ENCODE assay signal across 10 cellular contexts in the genomic region with DNA sequence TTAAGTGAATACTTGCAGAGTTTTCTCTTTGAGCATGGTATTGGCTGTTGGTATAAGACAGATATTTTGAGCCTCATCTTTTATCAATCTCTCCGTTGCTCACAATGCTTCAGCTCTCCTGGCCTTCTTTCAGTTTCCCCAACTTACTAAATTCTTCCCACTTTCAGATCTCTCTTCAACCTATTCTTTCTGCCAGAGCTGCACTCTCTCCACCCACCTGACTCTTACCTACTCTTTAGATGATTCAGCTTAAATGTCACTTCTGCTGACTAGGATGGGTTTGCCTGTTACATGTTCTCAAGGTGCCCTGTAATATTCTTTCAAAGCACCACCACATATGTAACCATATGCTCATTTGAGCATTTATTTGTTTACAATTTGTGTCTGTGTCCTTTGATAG. TPM values are rescaled to one million over a fixed set of nuclear protein-coding genes. Genes with fewer than 3 reads are reported as not detected.
DNase-seq lines count a peak whose midpoint lies in the region; TF ChIP-seq lines count a peak whose summit lies in the region.
"Had no signal": no experiment of that assay in that cellular context is flagged by ENCODE, and none has a peak within 500 bp of the region (broad histone marks: within the 10 kb centered on the region; RNA-seq: fewer than 3 reads in every experiment).

No MANE protein-coding gene starts in this region.

- peaks cover 50% of the 10 kb centered on the region for H3K4me1 Mint-ChIP-seq in brain

- DNase-seq in AG04449 (ENCODE audit: low read depth, low spot score) (no peak), GM03348 (ENCODE audit: low spot score) (no peak), hepatic stellate cell (ENCODE audit: low spot score) (no peak), SW 1271 (lab: John Stamatoyannopoulos, UW) (no peak)
- DNase-seq: central memory CD4-positive, alpha-beta T cell; NCI-H2107; SHP77 treated with DMSO at 0.1 percent for 48 hours; stimulated activated CD4-positive, alpha-beta T cell treated with anti-CD3 and anti-CD28 coated beads, Interleukin-1b, Interleukin-23, amount 100 ng/mL, for 48 hours had no signal

- no peaks in the 10 kb centered on the region for H3K9me3 ChIP-seq in HUES64 (ENCODE audit: insufficient read depth, low read depth, low read length)

- H3K36me3 ChIP-seq in HUES64 (ENCODE audit: insufficient read depth, low read length) = peaks cover 44% of the 10 kb centered on the region

- TF ChIP-seq CTCF in AG04449 (IDR thresholded peaks at IDR 0.05; ENCODE audit: insufficient read depth, low read length, missing control alignments) (no peak), brain (conservative IDR thresholded peaks at IDR 0.05) (no peak)

- peaks cover 10% of the 10 kb centered on the region for H3K27me3 Mint-ChIP-seq in brain

- H3K9me3 Mint-ChIP-seq in brain = peaks cover 0 to 8% (median 0%) of the 10 kb centered on the region in 5 experiments

- H3K4me1 ChIP-seq in HUES64 (ENCODE audit: insufficient read depth, low read length) = peaks cover 5% of the 10 kb centered on the region

- H3K27me3 ChIP-seq in HUES64 (ENCODE audit: insufficient read depth, low read length) = no peaks in the 10 kb centered on the region

- POLR2A ChIA-PET in AG04449 (lab: Yijun Ruan, JAX) = no interaction called here

- H3K4me3 ChIP-seq in AG04449 (ENCODE audit: low read depth, low read length) = 0 out of 2 replicates have a peak overlapping the region, but pooled peaks have one; percentile 1
- H3K4me3 ChIP-seq in HUES64 (ENCODE audit: low read length) = peak overlapping the region; percentile 96; the same call in 1 of the 2 replicates

- H3K27ac ChIP-seq in HUES64 (ENCODE audit: low read depth, low read length) = no peak overlapping the region

- peak overlapping the region; percentile 91 to 99 (median 98) for H3K4me3 Mint-ChIP-seq in brain

- WGBS in HUES64 = 94% methylated on average over 1 of the region's 1 CpG

- CTCF ChIA-PET in AG04449 (lab: Yijun Ruan, JAX) = interaction anchor here (0.6 to 2.1 kb wide), 8 partner anchors 10 to 110 kb away, joined by 3 to 9 read pairs (median 4); no protein-coding TSS in a partner anchor

- no peak overlapping the region for H3K27ac Mint-ChIP-seq in brain

- H3K36me3 Mint-ChIP-seq in brain = peaks cover 30% of the 10 kb centered on the region

- H3K9ac ChIP-seq in HUES64 (ENCODE audit: low read depth, low read length) = peak overlapping the region; percentile 86; the same call in 1 of the 2 replicates

RNA-seq across cellular contexts. Expression of gene EXOSC1, which starts 1.6 kb away (rescaled TPM):
- 56.7 TPM for polyA plus RNA-seq in HUES64 (2013, experiment 1 of 2)
- polyA plus RNA-seq in HUES64 (2013, experiment 2 of 2) = 57.9 TPM
- polyA plus RNA-seq in brain (ENCODE audit: insufficient read depth, low read depth, low replicate concordance) = 27.5 TPM

RNA-seq across cellular contexts. Expression of gene ZDHHC16, which starts 1.8 kb away (rescaled TPM):
- polyA plus RNA-seq in HUES64 (2013, experiment 1 of 2) = 50.6 TPM
- 43.2 TPM for polyA plus RNA-seq in HUES64 (2013, experiment 2 of 2)
- polyA plus RNA-seq in brain (ENCODE audit: insufficient read depth, low read depth, low replicate concordance) = 27.2 TPM

RNA-seq across cellular contexts. Expression of gene PGAM1, which starts 18.2 kb away (rescaled TPM):
- polyA plus RNA-seq in HUES64 (2013, experiment 1 of 2) = 722 TPM
- 705 TPM for polyA plus RNA-seq in HUES64 (2013, experiment 2 of 2)
- polyA plus RNA-seq in brain (ENCODE audit: insufficient read depth, low read depth, low replicate concordance) = 278 TPM

RNA-seq across cellular contexts. Expression of gene RRP12, which starts 43.1 kb away (rescaled TPM):
- polyA plus RNA-seq in HUES64 (2013, experiment 1 of 2) = 38.9 TPM
- polyA plus RNA-seq in HUES64 (2013, experiment 2 of 2) = 27.1 TPM
- 21.0 TPM for polyA plus RNA-seq in brain (ENCODE audit: insufficient read depth, low read depth, low replicate concordance)

RNA-seq across cellular contexts. Expression of gene MMS19, which starts 54.0 kb away (rescaled TPM):
- 81.8 TPM for polyA plus RNA-seq in HUES64 (2013, experiment 1 of 2)
- 92.4 TPM for polyA plus RNA-seq in HUES64 (2013, experiment 2 of 2)
- polyA plus RNA-seq in brain (ENCODE audit: insufficient read depth, low read depth, low replicate concordance) = 43.3 TPM
